ENCODE assay signal across 1 cellular context in genomic region chr2:152620985-152621384, GRCh38.
A peak's percentile ranks its signal among the peaks of the same experiment; 100 is the strongest.
TF ChIP-seq lines count a peak whose summit lies in the region.

No MANE protein-coding gene starts in this region.

TF ChIP-seq in K562, 482 proteins besides CTCF, POLR2A, EP300 and RAD21 (continued from another document and continues in another):
- no peak for TF ChIP-seq USF2 (CRISPR knock-in tag; IDR thresholded peaks at IDR 0.05)
- TF ChIP-seq HOXB6 (CRISPR knock-in tag; IDR thresholded peaks at IDR 0.05; ENCODE audit: borderline replicate concordance) = no peak
- TF ChIP-seq PKNOX1 (IDR thresholded peaks at IDR 0.05) = peak; percentile 24; the same call in 1 of the 2 replicates
- TF ChIP-seq E2F3 (CRISPR knock-in tag; IDR thresholded peaks at IDR 0.05) = no peak
- no peak for TF ChIP-seq ATF1 (CRISPR knock-in tag; IDR thresholded peaks at IDR 0.05)
- no peak for TF ChIP-seq ATF1 (tag; IDR thresholded peaks at IDR 0.05)
- no peak for TF ChIP-seq FOXA1 (IDR thresholded peaks at IDR 0.05; ENCODE audit: borderline replicate concordance)
- no peak for TF ChIP-seq ZNF79 (CRISPR knock-in tag; IDR thresholded peaks at IDR 0.05; ENCODE audit: low read depth)
- no peak for TF ChIP-seq ARID3B (CRISPR knock-in tag; IDR thresholded peaks at IDR 0.05; ENCODE audit: borderline replicate concordance)
- no peak for TF ChIP-seq FOXK1 (CRISPR knock-in tag; IDR thresholded peaks at IDR 0.05; ENCODE audit: borderline replicate concordance)
- no peak for TF ChIP-seq SRSF3 (IDR thresholded peaks at IDR 0.05; ENCODE audit: insufficient read depth, low read length)
- TF ChIP-seq HIVEP1 (CRISPR knock-in tag; IDR thresholded peaks at IDR 0.05) = no peak
- TF ChIP-seq, protein P1, sequence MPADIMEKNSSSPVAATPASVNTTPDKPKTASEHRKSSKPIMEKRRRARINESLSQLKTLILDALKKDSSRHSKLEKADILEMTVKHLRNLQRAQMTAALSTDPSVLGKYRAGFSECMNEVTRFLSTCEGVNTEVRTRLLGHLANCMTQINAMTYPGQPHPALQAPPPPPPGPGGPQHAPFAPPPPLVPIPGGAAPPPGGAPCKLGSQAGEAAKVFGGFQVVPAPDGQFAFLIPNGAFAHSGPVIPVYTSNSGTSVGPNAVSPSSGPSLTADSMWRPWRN (IDR thresholded peaks at IDR 0.05; ENCODE audit: low read depth) = no peak
- no peak for TF ChIP-seq TRIM28 (IDR thresholded peaks at IDR 0.05)
- TF ChIP-seq ZNF384 (IDR thresholded peaks at IDR 0.05; ENCODE audit: low read depth, low read length) = no peak
- TF ChIP-seq BHLHE40 (IDR thresholded peaks at IDR 0.05; ENCODE audit: low read length) = 0 out of 2 replicates have a peak, but pooled peaks have one; percentile 25
- TF ChIP-seq BMI1 (IDR thresholded peaks at IDR 0.05; ENCODE audit: low read length) = no peak
- no peak for TF ChIP-seq NR1H2 (CRISPR knock-in tag; IDR thresholded peaks at IDR 0.05)
- TF ChIP-seq POLR2G (IDR thresholded peaks at IDR 0.05; ENCODE audit: low read depth, low read length) = no peak
- no peak for TF ChIP-seq DACH1 (IDR thresholded peaks at IDR 0.05; ENCODE audit: partially characterized antibody)
- no peak for TF ChIP-seq NONO (IDR thresholded peaks at IDR 0.05; ENCODE audit: low read depth in 2 of 2, low read length in 1 of 2)
- TF ChIP-seq RBM17 (IDR thresholded peaks at IDR 0.05; ENCODE audit: borderline replicate concordance, low read depth, low read length) = no peak
- no peak for TF ChIP-seq MED1 (CRISPR knock-in tag; IDR thresholded peaks at IDR 0.05; ENCODE audit: borderline replicate concordance)
- TF ChIP-seq SMC3 (conservative IDR thresholded peaks at IDR 0.05; ENCODE audit: insufficient read depth, low read depth, low read length) = no peak
- no peak for TF ChIP-seq FUS (optimal IDR thresholded peaks at IDR 0.05; ENCODE audit: low read depth, low read length)
- TF ChIP-seq SRSF7 (optimal IDR thresholded peaks at IDR 0.05; ENCODE audit: low read depth, low read length) = no peak
- peak; percentile 74 to 80 for TF ChIP-seq TRIM24 (IDR thresholded peaks at IDR 0.05)
- TF ChIP-seq ZNF41 (CRISPR knock-in tag; conservative IDR thresholded peaks at IDR 0.05) = no peak
- no peak for TF ChIP-seq ZNF232 (CRISPR knock-in tag; IDR thresholded peaks at IDR 0.05)
- no peak for TF ChIP-seq ZNF347 (CRISPR knock-in tag; IDR thresholded peaks at IDR 0.05; ENCODE audit: low read depth)
- TF ChIP-seq, protein P2, sequence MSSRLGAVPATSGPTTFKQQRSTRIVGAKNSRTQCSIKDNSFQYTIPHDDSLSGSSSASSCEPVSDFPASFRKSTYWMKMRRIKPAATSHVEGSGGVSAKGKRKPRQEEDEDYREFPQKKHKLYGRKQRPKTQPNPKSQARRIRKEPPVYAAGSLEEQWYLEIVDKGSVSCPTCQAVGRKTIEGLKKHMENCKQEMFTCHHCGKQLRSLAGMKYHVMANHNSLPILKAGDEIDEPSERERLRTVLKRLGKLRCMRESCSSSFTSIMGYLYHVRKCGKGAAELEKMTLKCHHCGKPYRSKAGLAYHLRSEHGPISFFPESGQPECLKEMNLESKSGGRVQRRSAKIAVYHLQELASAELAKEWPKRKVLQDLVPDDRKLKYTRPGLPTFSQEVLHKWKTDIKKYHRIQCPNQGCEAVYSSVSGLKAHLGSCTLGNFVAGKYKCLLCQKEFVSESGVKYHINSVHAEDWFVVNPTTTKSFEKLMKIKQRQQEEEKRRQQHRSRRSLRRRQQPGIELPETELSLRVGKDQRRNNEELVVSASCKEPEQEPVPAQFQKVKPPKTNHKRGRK (tag; IDR thresholded peaks at IDR 0.05) = no peak
- no peak for TF ChIP-seq ZNF134 (CRISPR knock-in tag; conservative IDR thresholded peaks at IDR 0.05)
- TF ChIP-seq NFIC (IDR thresholded peaks at IDR 0.05) = peak; percentile 58
- no peak for TF ChIP-seq TARDBP (IDR thresholded peaks at IDR 0.05)
- TF ChIP-seq CBFA2T3 (IDR thresholded peaks at IDR 0.05) = peak; percentile 88
- 0 out of 2 replicates have a peak, but pooled peaks have one; percentile 35 for TF ChIP-seq FOSL1 (tag; conservative IDR thresholded peaks at IDR 0.05)
- no peak for TF ChIP-seq ARNT (IDR thresholded peaks at IDR 0.05)
- peak; percentile 67; the same call in 1 of the 2 replicates for TF ChIP-seq SMARCA4 (IDR thresholded peaks at IDR 0.05)
- TF ChIP-seq NFYB (IDR thresholded peaks at IDR 0.05; ENCODE audit: extremely low read depth, insufficient read length) = no peak
- no peak for TF ChIP-seq NR4A1 (CRISPR knock-in tag; IDR thresholded peaks at IDR 0.05)
- no peak for TF ChIP-seq NR4A1 (tag; IDR thresholded peaks at IDR 0.05)
- no peak for TF ChIP-seq SIX5 (IDR thresholded peaks at IDR 0.05; ENCODE audit: borderline replicate concordance in 1 of 2, insufficient read depth in 1 of 2, low read depth in 1 of 2, low read length in 2 of 2)
- no peak for TF ChIP-seq ZNF24 (IDR thresholded peaks at IDR 0.05)
- peak; percentile 52 for TF ChIP-seq STAT5A (IDR thresholded peaks at IDR 0.05; ENCODE audit: borderline replicate concordance, low read length)
- TF ChIP-seq ZNF143 (CRISPR knock-in tag; IDR thresholded peaks at IDR 0.05) = no peak
- TF ChIP-seq, protein P3, sequence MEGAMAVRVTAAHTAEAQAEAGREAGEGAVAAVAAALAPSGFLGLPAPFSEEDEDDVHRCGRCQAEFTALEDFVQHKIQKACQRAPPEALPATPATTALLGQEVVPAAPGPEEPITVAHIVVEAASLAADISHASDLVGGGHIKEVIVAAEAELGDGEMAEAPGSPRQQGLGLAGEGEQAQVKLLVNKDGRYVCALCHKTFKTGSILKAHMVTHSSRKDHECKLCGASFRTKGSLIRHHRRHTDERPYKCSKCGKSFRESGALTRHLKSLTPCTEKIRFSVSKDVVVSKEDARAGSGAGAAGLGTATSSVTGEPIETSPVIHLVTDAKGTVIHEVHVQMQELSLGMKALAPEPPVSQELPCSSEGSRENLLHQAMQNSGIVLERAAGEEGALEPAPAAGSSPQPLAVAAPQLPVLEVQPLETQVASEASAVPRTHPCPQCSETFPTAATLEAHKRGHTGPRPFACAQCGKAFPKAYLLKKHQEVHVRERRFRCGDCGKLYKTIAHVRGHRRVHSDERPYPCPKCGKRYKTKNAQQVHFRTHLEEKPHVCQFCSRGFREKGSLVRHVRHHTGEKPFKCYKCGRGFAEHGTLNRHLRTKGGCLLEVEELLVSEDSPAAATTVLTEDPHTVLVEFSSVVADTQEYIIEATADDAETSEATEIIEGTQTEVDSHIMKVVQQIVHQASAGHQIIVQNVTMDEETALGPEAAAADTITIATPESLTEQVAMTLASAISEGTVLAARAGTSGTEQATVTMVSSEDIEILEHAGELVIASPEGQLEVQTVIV (CRISPR knock-in tag; IDR thresholded peaks at IDR 0.05; ENCODE audit: borderline replicate concordance) = no peak
- TF ChIP-seq KAT8 (IDR thresholded peaks at IDR 0.05; ENCODE audit: low read depth) = no peak
- TF ChIP-seq KLF10 (CRISPR knock-in tag; IDR thresholded peaks at IDR 0.05) = no peak
- TF ChIP-seq IRF1 (CRISPR knock-in tag; IDR thresholded peaks at IDR 0.05; ENCODE audit: borderline replicate concordance) = no peak
- no peak for TF ChIP-seq U2AF1 (optimal IDR thresholded peaks at IDR 0.05; ENCODE audit: low read depth, low read length)
- TF ChIP-seq POLR2AphosphoS2 (IDR thresholded peaks at IDR 0.05; ENCODE audit: low read length) = no peak
- TF ChIP-seq, protein P4, sequence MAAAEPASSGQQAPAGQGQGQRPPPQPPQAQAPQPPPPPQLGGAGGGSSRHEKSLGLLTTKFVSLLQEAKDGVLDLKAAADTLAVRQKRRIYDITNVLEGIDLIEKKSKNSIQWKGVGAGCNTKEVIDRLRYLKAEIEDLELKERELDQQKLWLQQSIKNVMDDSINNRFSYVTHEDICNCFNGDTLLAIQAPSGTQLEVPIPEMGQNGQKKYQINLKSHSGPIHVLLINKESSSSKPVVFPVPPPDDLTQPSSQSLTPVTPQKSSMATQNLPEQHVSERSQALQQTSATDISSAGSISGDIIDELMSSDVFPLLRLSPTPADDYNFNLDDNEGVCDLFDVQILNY (CRISPR knock-in tag; IDR thresholded peaks at IDR 0.05) = no peak
- TF ChIP-seq POLR3G (IDR thresholded peaks at IDR 0.05; ENCODE audit: extremely low read depth, insufficient read length, insufficient replicate concordance) = no peak
- no peak for TF ChIP-seq BRD4 (IDR thresholded peaks at IDR 0.05)
- no peak for TF ChIP-seq CGGBP1 (CRISPR knock-in tag; IDR thresholded peaks at IDR 0.05)
- TF ChIP-seq ZBED1 (IDR thresholded peaks at IDR 0.05) = no peak
- no peak for TF ChIP-seq ZNF507 (tag; conservative IDR thresholded peaks at IDR 0.05)
- TF ChIP-seq DPF2 (IDR thresholded peaks at IDR 0.05) = peak; percentile 64
- TF ChIP-seq ZNF324 (CRISPR knock-in tag; IDR thresholded peaks at IDR 0.05) = no peak
- TF ChIP-seq CXXC5 (CRISPR knock-in tag; IDR thresholded peaks at IDR 0.05) = peak; percentile 40
- no peak for TF ChIP-seq HDAC8 (tag; IDR thresholded peaks at IDR 0.05)
- TF ChIP-seq ZNF766 (CRISPR knock-in tag; conservative IDR thresholded peaks at IDR 0.05) = peak; percentile 79
- TF ChIP-seq RBM22 (IDR thresholded peaks at IDR 0.05; ENCODE audit: low read depth, low read length, poor library complexity, severe bottlenecking) = no peak
- peak; percentile 62 for TF ChIP-seq SOX6 (IDR thresholded peaks at IDR 0.05)
- no peak for TF ChIP-seq BRF2 (IDR thresholded peaks at IDR 0.05; ENCODE audit: borderline replicate concordance, insufficient read depth, insufficient read length)
- no peak for TF ChIP-seq SMARCC2 (IDR thresholded peaks at IDR 0.05; ENCODE audit: low read depth)
- no peak for TF ChIP-seq HMG20A (CRISPR knock-in tag; conservative IDR thresholded peaks at IDR 0.05)
- no peak for TF ChIP-seq ZC3H4 (CRISPR knock-in tag; IDR thresholded peaks at IDR 0.05; ENCODE audit: borderline replicate concordance)
- no peak for TF ChIP-seq ATF6 (CRISPR knock-in tag; IDR thresholded peaks at IDR 0.05)
- peak in 1 of 2 experiments; percentile 72; a peak in 1 of 4 replicates for TF ChIP-seq RCOR1 (IDR thresholded peaks at IDR 0.05; ENCODE audit: borderline replicate concordance in 1 of 2, low read depth in 2 of 2, low read length in 2 of 2)
